8 cellular contexts compared by ENCODE assay signal in genomic region chr9:83596899-83597504, GRCh38. TPM values are rescaled to one million over a fixed set of nuclear protein-coding genes. Genes with fewer than 3 reads are reported as not detected.
DNase-seq lines count a peak whose midpoint lies in the region; ATAC-seq, FAIRE-seq and TF ChIP-seq lines count a peak whose summit lies in the region.

No MANE protein-coding gene starts in this region.

- H3K4me3 Mint-ChIP-seq in activated naive CD4-positive, alpha-beta T cell treated with anti-CD3 and anti-CD28 coated beads, Interleukin-2, amount 10 ng/mL, durations not matched to agents 7 days and 5 days: no peak overlapping the region

- H3K4me1 Mint-ChIP-seq in activated naive CD4-positive, alpha-beta T cell treated with anti-CD3 and anti-CD28 coated beads, Interleukin-2, amount 10 ng/mL, durations not matched to agents 7 days and 5 days: no peaks in the 10 kb centered on the region

- no peak overlapping the region for H3K27ac Mint-ChIP-seq in activated naive CD4-positive, alpha-beta T cell treated with anti-CD3 and anti-CD28 coated beads, Interleukin-2, amount 10 ng/mL, durations not matched to agents 7 days and 5 days

- H3K9me3 Mint-ChIP-seq in activated naive CD4-positive, alpha-beta T cell treated with anti-CD3 and anti-CD28 coated beads, Interleukin-2, amount 10 ng/mL, durations not matched to agents 7 days and 5 days: no peaks in the 10 kb centered on the region

- no peaks in the 10 kb centered on the region for H3K27me3 Mint-ChIP-seq in activated naive CD4-positive, alpha-beta T cell treated with anti-CD3 and anti-CD28 coated beads, Interleukin-2, amount 10 ng/mL, durations not matched to agents 7 days and 5 days

- H3K4me3 ChIP-seq in MG63: no peak overlapping the region

- no peak for FAIRE-seq in D721Med (lab: Jason Lieb, UNC)

- ATAC-seq in GM21786 (IDR thresholded peaks at IDR 0.05; ENCODE audit: unreplicated experiment) (peak; percentile 45), GM18519 (IDR thresholded peaks at IDR 0.05; ENCODE audit: low FRiP score, unreplicated experiment) (no peak)

- no peaks in the 10 kb centered on the region for H3K9me3 ChIP-seq in MG63

- no peaks in the 10 kb centered on the region for H3K27me3 ChIP-seq in MG63

- DNase-seq in D721Med (ENCODE audit: insufficient read length, low spot score): peak; percentile 27
- DNase-seq in NCI-H82 treated with DMSO at 0.1 percent for 48 hours (lab: John Stamatoyannopoulos, UW; ENCODE audit: unreplicated experiment): peak; percentile 5
- peak; percentile 63 for DNase-seq in activated naive CD4-positive, alpha-beta T cell treated with anti-CD3 and anti-CD28 coated beads, Interleukin-2, amount 10 ng/mL, durations not matched to agents 7 days and 5 days
- DNase-seq in iPS DF 19.7 (ENCODE audit: low read depth, low spot score): peak; percentile 38
- peak; percentile 57 to 58 for DNase-seq in stimulated activated CD4-positive, alpha-beta T cell treated with anti-CD3 and anti-CD28 coated beads, Interleukin-2, amount 100 ng/mL, for 48 hours
- no peak for DNase-seq in MG63

- H3K36me3 Mint-ChIP-seq in activated naive CD4-positive, alpha-beta T cell treated with anti-CD3 and anti-CD28 coated beads, Interleukin-2, amount 10 ng/mL, durations not matched to agents 7 days and 5 days: no peaks in the 10 kb centered on the region

- no peaks in the 10 kb centered on the region for H3K36me3 ChIP-seq in MG63

- peak; percentile 58 for TF ChIP-seq CTCF in D721Med (IDR thresholded peaks at IDR 0.05; ENCODE audit: insufficient read depth, missing control alignments)

- CTCF ChIA-PET in activated naive CD4-positive, alpha-beta T cell treated with anti-CD3 and anti-CD28 coated beads, Interleukin-2, amount 10 ng/mL, durations not matched to agents 7 days and 5 days (lab: Charles Lee): interaction anchor here (0.7 to 4.0 kb wide), 8 partner anchors 12 to 269 kb away, joined by 3 to 49 read pairs (median 4); no protein-coding TSS in a partner anchor

RNA-seq across cellular contexts. Expression of gene IDNK, which starts 25.9 kb away (rescaled TPM):
- 1.2 and 4.6 TPM in 2 replicates for total RNA-seq in MG63 (2014; rRNA removed; shearing (Covaris generic); ENCODE audit: low replicate concordance)

RNA-seq across cellular contexts. Expression of gene FRMD3, which starts 58.8 kb away (rescaled TPM):
- total RNA-seq in MG63 (2014; rRNA removed; shearing (Covaris generic); ENCODE audit: low replicate concordance): 1.1 TPM in 1 of 2 replicates, not detected in the other
